ENCODE assay signal across 8 cellular contexts in genomic region chr12:67270622-67271021, GRCh38. TPM values are rescaled to one million over a fixed set of nuclear protein-coding genes. Genes with fewer than 3 reads are reported as not detected.
DNase-seq lines count a peak whose midpoint lies in the region; ATAC-seq and TF ChIP-seq lines count a peak whose summit lies in the region.

No MANE protein-coding gene starts in this region.

- peak overlapping the region; percentile 98 for H3K4me3 ChIP-seq in adipocyte (ENCODE audit: low read length)
- peak overlapping the region; percentile 75 to 85 for H3K4me3 ChIP-seq in left lung
- H3K4me3 ChIP-seq in thyroid gland (replicated peaks in 1 of 3): peak overlapping the region; percentile 68 to 84 (median 83)

- DNase-seq in activated T-cell treated with anti-CD3 and anti-CD28 coated beads, Interleukin-2, amount 50 U/mL, for 4 hours: no peak
- DNase-seq in activated T-cell treated with anti-CD3 and anti-CD28 coated beads for 4 hours: no peak
- DNase-seq in adipocyte (ENCODE audit: low read depth): peak; percentile 26
- no peak for DNase-seq in left lung
- DNase-seq in thyroid gland: no peak
- DNase-seq in GM10266 (ENCODE audit: extremely low spot score): no peak
- DNase-seq in NCI-H187 (lab: John Stamatoyannopoulos, UW): no peak

- peaks cover 57% of the 10 kb centered on the region for H3K4me1 Mint-ChIP-seq in activated T-cell treated with anti-CD3 and anti-CD28 coated beads, Interleukin-2, amount 50 U/mL, for 4 hours (ENCODE audit: low read depth)

- intact Hi-C loops in left lung (cut with DNase I) (no loop called here), thyroid gland (cut with DNase I) (loop anchor here (10.0 kb wide), 1 partner anchor 174 kb away; no protein-coding TSS in a partner anchor)

- H3K36me3 ChIP-seq in adipocyte (ENCODE audit: control insufficient read depth, insufficient read depth, low read length, severe bottlenecking): no peaks in the 10 kb centered on the region
- H3K36me3 ChIP-seq in left lung: no peaks in the 10 kb centered on the region
- no peaks in the 10 kb centered on the region for H3K36me3 ChIP-seq in thyroid gland

- H3K9me3 Mint-ChIP-seq in activated T-cell treated with anti-CD3 and anti-CD28 coated beads, Interleukin-2, amount 50 U/mL, for 4 hours: no peaks in the 10 kb centered on the region

- TF ChIP-seq CTCF in left lung (IDR thresholded peaks at IDR 0.05) (no peak), thyroid gland (IDR thresholded peaks at IDR 0.05) (no peak), GM10266 (IDR thresholded peaks at IDR 0.05; ENCODE audit: control insufficient read depth, insufficient read depth, low read depth, missing control alignments) (no peak)

- no peak for TF ChIP-seq POLR2A in thyroid gland (IDR thresholded peaks at IDR 0.05)

- H3K36me3 Mint-ChIP-seq in activated T-cell treated with anti-CD3 and anti-CD28 coated beads, Interleukin-2, amount 50 U/mL, for 4 hours (ENCODE audit: insufficient read depth): peaks cover 9% of the 10 kb centered on the region

- H3K27ac ChIP-seq in left lung (peak overlapping the region; percentile 99), thyroid gland (peak overlapping the region in 2 of 3 donors; percentile 98 to 99)

- no peaks in the 10 kb centered on the region for H3K27me3 ChIP-seq in adipocyte (replicated peaks; ENCODE audit: control insufficient read depth, insufficient read depth, low read length)
- no peaks in the 10 kb centered on the region for H3K27me3 ChIP-seq in left lung
- no peaks in the 10 kb centered on the region for H3K27me3 ChIP-seq in thyroid gland

- H3K9me3 ChIP-seq in adipocyte (ENCODE audit: control insufficient read depth, low read length) (no peaks in the 10 kb centered on the region), left lung (no peaks in the 10 kb centered on the region), thyroid gland (no peaks in the 10 kb centered on the region)

- no peaks in the 10 kb centered on the region for H3K27me3 Mint-ChIP-seq in activated T-cell treated with anti-CD3 and anti-CD28 coated beads, Interleukin-2, amount 50 U/mL, for 4 hours (ENCODE audit: low read depth)

- peak overlapping the region; percentile 88 for H3K4me3 Mint-ChIP-seq in activated T-cell treated with anti-CD3 and anti-CD28 coated beads, Interleukin-2, amount 50 U/mL, for 4 hours

- peak overlapping the region; percentile 98 for H3K9ac ChIP-seq in adipocyte (ENCODE audit: low read length)

- ATAC-seq in activated T-cell treated with anti-CD3 and anti-CD28 coated beads, Interleukin-2, amount 50 U/mL, for 4 hours: no peak
- ATAC-seq in left lung (no peak), GM21381 (IDR thresholded peaks at IDR 0.05; ENCODE audit: unreplicated experiment) (no peak)

- H3K4me1 ChIP-seq in adipocyte (ENCODE audit: control insufficient read depth, insufficient read depth, low read length) (peaks cover 45% of the 10 kb centered on the region), left lung (peaks cover 19 to 57% of the 10 kb centered on the region in 2 donors), thyroid gland (peaks cover 36 to 38% of the 10 kb centered on the region in 2 donors)

- WGBS in thyroid gland, 2 donors: 4 to 5% methylated on average over 6 of the region's 6 CpGs

RNA-seq across cellular contexts. Expression of gene CAND1, which starts 1.5 kb away (rescaled TPM):
- total RNA-seq in activated T-cell treated with anti-CD3 and anti-CD28 coated beads, Interleukin-2, amount 50 U/mL, for 4 hours: 100 to 1,000 TPM; 203 to 223 (median 223) TPM
- 100 to 1,000 TPM; 117 to 122 TPM for total RNA-seq in left lung
- 100 to 1,000 TPM in 2 of 4 donors, 10 to 100 TPM in 2; 88.5 to 127 (median 98.9) TPM for total RNA-seq in thyroid gland
